10 cellular contexts compared by ENCODE assay signal in the genomic region with DNA sequence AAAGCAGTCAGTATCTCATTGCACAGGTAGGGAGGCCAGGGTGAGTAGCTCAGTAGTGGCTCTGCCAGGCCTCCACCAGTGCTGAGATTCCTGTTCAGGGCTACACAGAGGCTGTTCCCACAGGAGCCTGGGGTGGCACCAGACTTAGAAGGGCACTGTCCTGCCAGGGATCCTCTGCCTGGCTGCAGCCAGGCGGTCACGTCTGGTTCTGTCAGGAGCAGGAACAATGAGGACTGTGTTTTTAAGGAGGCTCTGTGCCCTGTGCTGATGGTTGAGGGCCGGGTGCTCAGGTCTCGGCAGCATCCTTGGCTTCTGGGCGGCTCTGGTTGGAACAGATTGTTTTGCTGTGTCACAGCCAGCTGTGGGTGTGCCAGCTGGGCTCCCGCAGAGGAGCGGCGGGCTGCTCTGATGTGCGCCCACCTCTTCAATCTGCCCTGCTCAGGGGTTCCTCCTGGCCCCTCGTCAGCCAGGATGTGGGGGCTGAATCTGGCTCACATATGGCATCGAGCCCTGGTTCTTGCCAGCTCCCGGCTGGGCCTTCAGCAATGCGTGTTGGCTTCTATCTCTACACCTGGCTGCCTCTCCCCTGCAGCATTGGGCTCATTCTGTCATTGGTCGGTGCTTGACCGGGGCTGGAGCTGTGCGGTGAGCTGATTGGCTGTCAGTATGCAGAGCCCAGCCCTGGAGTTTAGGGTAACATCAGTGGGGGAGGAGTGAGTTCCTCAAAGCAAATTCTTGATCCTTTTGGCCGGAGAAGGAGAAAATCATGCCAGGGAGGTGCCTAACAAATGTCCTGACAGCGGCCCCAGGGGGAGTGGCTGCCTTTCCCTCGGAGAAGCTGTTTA. TPM values are rescaled to one million over a fixed set of nuclear protein-coding genes. Genes with fewer than 3 reads are reported as not detected.
DNase-seq lines count a peak whose midpoint lies in the region; ATAC-seq, FAIRE-seq and TF ChIP-seq lines count a peak whose summit lies in the region.
"Had no signal": no experiment of that assay in that cellular context is flagged by ENCODE, and none has a peak within 500 bp of the region (broad histone marks: within the 10 kb centered on the region; RNA-seq: fewer than 3 reads in every experiment).

No MANE protein-coding gene starts in this region.

- peak overlapping the region; percentile 21 for H3K27ac Mint-ChIP-seq in activated naive CD4-positive, alpha-beta T cell treated with anti-CD3 and anti-CD28 coated beads, Interleukin-2, amount 10 ng/mL, durations not matched to agents 7 days and 5 days
- H3K27ac Mint-ChIP-seq in memory B cell, result peak overlapping the region; percentile 94

- H2BK20ac ChIP-seq in H1 (ENCODE audit: low read length), result no peak overlapping the region

- H3K36me3 ChIP-seq in H1 (ENCODE audit: control insufficient read depth in 2 of 4, insufficient read depth in 4 of 4, low read length in 3 of 4) (peaks cover 16 to 45% (median 31%) of the 10 kb centered on the region in 4 experiments), vagina (peaks cover 0 to 46% of the 10 kb centered on the region in 2 donors)

- TF ChIP-seq EP300 in H1 (IDR thresholded peaks at IDR 0.05; ENCODE audit: borderline replicate concordance in 1 of 2, low read depth in 2 of 2, low read length in 2 of 2), result no peak

- H3K4me1 ChIP-seq in H1 (replicated peaks in 1 of 4; ENCODE audit: control insufficient read depth in 3 of 4, insufficient read depth in 4 of 4, low read length in 3 of 4) (peaks cover 0 to 20% (median 12%) of the 10 kb centered on the region in 4 experiments; a peak in 6 of 7 replicates), vagina (peaks cover 47% of the 10 kb centered on the region)

- H4K20me1 ChIP-seq in H1 (replicated peaks in 1 of 2; ENCODE audit: control insufficient read depth in 1 of 2, insufficient read depth in 2 of 2, low read length in 2 of 2), result no peaks in the 10 kb centered on the region

- intact Hi-C loops in vagina (cut with DNase I), result loop anchor here (5.0 kb wide), 1 partner anchor 58 kb away; no protein-coding TSS in a partner anchor

- no peak for DNase-seq in activated naive CD4-positive, alpha-beta T cell treated with anti-CD3 and anti-CD28 coated beads, Interleukin-2, amount 10 ng/mL, durations not matched to agents 7 days and 5 days
- no peak for DNase-seq in activated naive CD4-positive, alpha-beta T cell treated with Interleukin-2 at 50 U/mL for 16 hours
- DNase-seq in H1 (ENCODE audit: low read depth in 1 of 2, low spot score in 2 of 2) (peak; percentile 39 to 77), memory B cell (ENCODE audit: low spot score in 2 of 2) (no peak), vagina (ENCODE audit: extremely low spot score in 2 of 2) (no peak), MV-4-11 (lab: John Stamatoyannopoulos, UW) (no peak), activated gamma-delta T cell (lab: John Stamatoyannopoulos, UW) (no peak)
- DNase-seq in activated effector memory CD4-positive, alpha-beta T cell treated with Interleukin-2 at 50 U/mL for 16 hours, result no peak
- DNase-seq: SW 1271 had no signal

- H3K4me1 Mint-ChIP-seq in activated naive CD4-positive, alpha-beta T cell treated with anti-CD3 and anti-CD28 coated beads, Interleukin-2, amount 10 ng/mL, durations not matched to agents 7 days and 5 days, result peaks cover 4% of the 10 kb centered on the region
- H3K4me1 Mint-ChIP-seq in memory B cell, result peaks cover 13% of the 10 kb centered on the region

- no peak overlapping the region for H2BK120ac ChIP-seq in H1 (replicated peaks; ENCODE audit: low read depth, low read length)

- H3K14ac ChIP-seq in H1 (ENCODE audit: insufficient read length), result no peak overlapping the region

- 56% methylated on average over 19 of the region's 19 CpGs; no CpG with 5 or more reads in 1 of the 2 experiments for WGBS in H1 (ENCODE audit: extremely low coverage in 1 of 2, insufficient coverage in 1 of 2, insufficient read length in 1 of 2, insufficient replicate concordance in 2 of 2, low coverage in 1 of 2, low lambda C conversion rate in 2 of 2, missing lambda C conversion rate in 1 of 2), 2 experiments

- H3K36me3 Mint-ChIP-seq in activated naive CD4-positive, alpha-beta T cell treated with anti-CD3 and anti-CD28 coated beads, Interleukin-2, amount 10 ng/mL, durations not matched to agents 7 days and 5 days, result peaks cover 61% of the 10 kb centered on the region
- peaks cover 30% of the 10 kb centered on the region for H3K36me3 Mint-ChIP-seq in memory B cell

- no peak for TF ChIP-seq CTCF in H1 (IDR thresholded peaks at IDR 0.05; ENCODE audit: control extremely low read depth in 1 of 3, insufficient read depth in 1 of 3, low read depth in 1 of 3, low read length in 3 of 3)
- TF ChIP-seq CTCF in vagina (IDR thresholded peaks at IDR 0.05), result no peak

- CTCF ChIA-PET in activated naive CD4-positive, alpha-beta T cell treated with anti-CD3 and anti-CD28 coated beads, Interleukin-2, amount 10 ng/mL, durations not matched to agents 7 days and 5 days (lab: Charles Lee), result no interaction called here
- CTCF ChIA-PET in H1 (lab: Charles Lee; ENCODE audit: partially characterized antibody), result interaction anchor here (0.6 to 5.0 kb wide), 18 partner anchors 8 to 144 kb away, joined by 3 to 42 read pairs (median 4); no protein-coding TSS in a partner anchor

- H3K79me2 ChIP-seq in H1 (ENCODE audit: control insufficient read depth in 1 of 2, insufficient read depth in 2 of 2, low read length in 2 of 2), result no peaks in the 10 kb centered on the region; a peak in 1 of 4 replicates

- H3K9ac ChIP-seq in H1 (replicated peaks in 1 of 4; ENCODE audit: extremely low read depth in 1 of 4, low read depth in 3 of 4, low read length in 3 of 4), result peak overlapping the region in 1 of 4 experiments; percentile 44; a peak in 2 of 7 replicates

- H3K9me3 Mint-ChIP-seq in activated naive CD4-positive, alpha-beta T cell treated with anti-CD3 and anti-CD28 coated beads, Interleukin-2, amount 10 ng/mL, durations not matched to agents 7 days and 5 days, result no peaks in the 10 kb centered on the region
- no peaks in the 10 kb centered on the region for H3K9me3 Mint-ChIP-seq in memory B cell

- H3K56ac ChIP-seq in H1 (replicated peaks; ENCODE audit: insufficient read length, low read depth, low read length), result no peak overlapping the region

- FAIRE-seq in H1 (lab: Jason Lieb, UNC), result peak; percentile 94

- H3K9me3 ChIP-seq in H1 (ENCODE audit: insufficient read depth in 2 of 2, low read depth in 1 of 2, low read length in 1 of 2) (no peaks in the 10 kb centered on the region), vagina (no peaks in the 10 kb centered on the region)

- no peak overlapping the region for H4K91ac ChIP-seq in H1 (replicated peaks; ENCODE audit: insufficient read length, low read length)

- H3K27me3 Mint-ChIP-seq in activated naive CD4-positive, alpha-beta T cell treated with anti-CD3 and anti-CD28 coated beads, Interleukin-2, amount 10 ng/mL, durations not matched to agents 7 days and 5 days, result no peaks in the 10 kb centered on the region
- H3K27me3 Mint-ChIP-seq in memory B cell, result no peaks in the 10 kb centered on the region

- H3K79me1 ChIP-seq in H1 (ENCODE audit: low read depth, low read length), result peaks cover 3% of the 10 kb centered on the region

- no peak overlapping the region for H3K4me3 Mint-ChIP-seq in activated naive CD4-positive, alpha-beta T cell treated with anti-CD3 and anti-CD28 coated beads, Interleukin-2, amount 10 ng/mL, durations not matched to agents 7 days and 5 days
- H3K4me3 Mint-ChIP-seq in memory B cell, result no peak overlapping the region

- no peak overlapping the region for H2BK12ac ChIP-seq in H1 (ENCODE audit: low read depth, low read length)

- H2BK15ac ChIP-seq in H1 (ENCODE audit: low read length), result no peak overlapping the region

- POLR2A ChIA-PET in H1 (lab: Charles Lee; ENCODE audit: partially characterized antibody), result interaction anchor here (1.1 to 1.2 kb wide), 3 partner anchors 9 to 32 kb away, joined by 3 read pairs; no protein-coding TSS in a partner anchor

- 0 out of 2 replicates have a peak overlapping the region, but pooled peaks have one; percentile 63 for H4K8ac ChIP-seq in H1 (ENCODE audit: extremely low read depth, insufficient read depth, low read length)

- H3K23ac ChIP-seq in H1 (ENCODE audit: insufficient read length), result no peak overlapping the region

- H4K5ac ChIP-seq in H1 (ENCODE audit: insufficient read length, low read depth, low read length), result no peak overlapping the region

- H2AK5ac ChIP-seq in H1 (ENCODE audit: low read depth, low read length), result 0 out of 2 replicates have a peak overlapping the region, but pooled peaks have one; percentile 54

- H3K4me3 ChIP-seq in H1 (ENCODE audit: extremely low read depth in 1 of 4, insufficient read depth in 2 of 4, low read depth in 3 of 4, low read length in 4 of 4) (0 out of 8 replicates have a peak overlapping the region, but pooled peaks of 1 of the 4 experiments have one; percentile 11), vagina (no peak overlapping the region)

- no peaks in the 10 kb centered on the region for H3K23me2 ChIP-seq in H1 (ENCODE audit: low read depth, low read length)

- TF ChIP-seq POLR2A in H1 (IDR thresholded peaks at IDR 0.05; ENCODE audit: control extremely low read depth in 1 of 2, low read depth in 2 of 2, low read length in 2 of 2) (peak in 1 of 2 experiments; percentile 28; a peak in 1 of 3 replicates), vagina (IDR thresholded peaks at IDR 0.05) (no peak)

- H3K27me3 ChIP-seq in H1 (replicated peaks in 1 of 4; ENCODE audit: control insufficient read depth in 3 of 4, extremely low read depth in 1 of 4, insufficient read depth in 3 of 4, low read length in 3 of 4) (no peaks in the 10 kb centered on the region), vagina (no peaks in the 10 kb centered on the region)

- peak overlapping the region; percentile 51; the same call in 1 of the 2 replicates for H3K27ac ChIP-seq in H1 (ENCODE audit: low read depth, low read length)
- peak overlapping the region; percentile 70 for H3K27ac ChIP-seq in vagina

- H3K4me2 ChIP-seq in H1 (ENCODE audit: insufficient read depth in 1 of 2, low read depth in 2 of 2, low read length in 2 of 2), result peak overlapping the region; percentile 45 to 57

- TF ChIP-seq RAD21 in H1 (IDR thresholded peaks at IDR 0.05 in 1 of 2, conservative IDR thresholded peaks at IDR 0.05 in 1 of 2; ENCODE audit: low read depth in 2 of 2, low read length in 2 of 2), result no peak; a peak in 1 of 4 replicates

- no peak for ATAC-seq in memory B cell (ENCODE audit: low read depth)

- H3K4ac ChIP-seq in H1 (replicated peaks; ENCODE audit: insufficient read length, low read depth, low read length), result no peak overlapping the region

- H2AFZ ChIP-seq in H1 (ENCODE audit: low read length), result no peak overlapping the region

- peak overlapping the region; percentile 30; the same call in 1 of the 2 replicates for H2BK5ac ChIP-seq in H1 (ENCODE audit: low read depth, low read length)

- no peak overlapping the region for H3K18ac ChIP-seq in H1 (ENCODE audit: extremely low read depth, low read length)

RNA-seq across cellular contexts. Expression of a gene that starts 41.2 kb away (rescaled TPM):
- not detected in 2 replicates for total RNA-seq in H1 (2021; fragmentation: NEBNext Ultra II Directional; extraction: Animal tissue kit (Norgen Biotek cat#: 25700))
- 0.06 TPM in 1 of 2 replicates, not detected in the other for polyA plus RNA-seq in H1 (2011; rRNA removed)
- 0.06 TPM for polyA plus RNA-seq in H1 (2011; cell fraction: cytosol; rRNA removed)
- polyA plus RNA-seq in H1 (2011; cell fraction: nucleus; rRNA removed), result 0.06 TPM
- 0.13 to 0.33 TPM (median 0.20 TPM) in 4 replicates for polyA plus RNA-seq in H1 (2012, experiment 1 of 2)
- polyA plus RNA-seq in H1 (2012, experiment 2 of 2), result not detected
- 0.04 TPM for polyA plus RNA-seq in H1 (2013, experiment 1 of 2)
- 0.04 TPM for polyA plus RNA-seq in H1 (2013, experiment 2 of 2)
- not detected in 2 replicates for polyA minus RNA-seq in H1 (2011; rRNA and poly(A)+ RNA removed)
- not detected for polyA minus RNA-seq in H1 (2011; cell fraction: cytosol; rRNA and poly(A)+ RNA removed)
- polyA minus RNA-seq in H1 (2011; cell fraction: nucleus; rRNA and poly(A)+ RNA removed), result not detected
- 6.1 TPM for total RNA-seq in vagina
- total RNA-seq: fibroblast of villous mesenchyme had no signal

Comparison
In these comparisons a context has a peak if more than half of its experiments do, and no peak if none do; other contexts are left out.
1. DNase-seq: peak in H1 (2 of 2); none in activated naive CD4-positive, alpha-beta T cell treated with anti-CD3 and anti-CD28 coated beads, Interleukin-2, amount 10 ng/mL, durations not matched to agents 7 days and 5 days (single experiment), activated naive CD4-positive, alpha-beta T cell treated with Interleukin-2 at 50 U/mL for 16 hours (single experiment), memory B cell (0 of 2), vagina (0 of 2), MV-4-11 (single experiment), activated effector memory CD4-positive, alpha-beta T cell treated with Interleukin-2 at 50 U/mL for 16 hours (single experiment) and activated gamma-delta T cell (single experiment).